19 cellular contexts compared by ENCODE assay signal in genomic region chr10:35700490-35700887, GRCh38.
"Had no signal": no experiment of that assay in that cellular context is flagged by ENCODE, and none has a peak within 500 bp of the region (broad histone marks: within the 10 kb centered on the region; RNA-seq: fewer than 3 reads in every experiment).

No MANE protein-coding gene starts in this region.

- H3K9me3 ChIP-seq: gastroesophageal sphincter, heart right ventricle, stomach, thoracic aorta had no signal

- H3K4me1 ChIP-seq: gastroesophageal sphincter, stomach had no signal

- DNase-seq: activated CD4-positive, alpha-beta T cell treated with anti-CD3 and anti-CD28 coated beads, Interleukin-2, amount 10 ng/mL, durations not matched to agents 24 days and 14 days; activated CD4-positive, CD25-positive, alpha-beta regulatory T cell; activated CD8-positive, alpha-beta memory T cell treated with anti-CD3 and anti-CD28 coated beads, Interleukin-2, amount 50 U/mL, for 48 hours; activated CD8-positive, alpha-beta T cell treated with anti-CD3 and anti-CD28 coated beads, Interleukin-2, amount 10 ng/mL, durations not matched to agents 7 days and 5 days; activated gamma-delta T cell; activated T-cell treated with anti-CD3 and anti-CD28 coated beads, Interleukin-2, amount 50 U/mL, for 72 hours; amniotic stem cell; caudate nucleus; heart right ventricle; kidney glomerular epithelial cell; mesenchymal stem cell; natural killer cell; posterior cingulate gyrus; retina; stimulated activated CD4-positive, alpha-beta T cell treated with anti-CD3 and anti-CD28 coated beads, Interleukin-12 subunit alpha, Interleukin-12 subunit beta, amount 100 ng/mL, for 4 hours; stimulated activated CD4-positive, alpha-beta T cell treated with anti-CD3 and anti-CD28 coated beads, Interleukin-2, amount 100 ng/mL, for 24 hours; stomach had no signal

- H3K27ac ChIP-seq: gastroesophageal sphincter, heart right ventricle, stomach, thoracic aorta had no signal

- H3K27me3 ChIP-seq: heart right ventricle, stomach had no signal

- H3K4me3 ChIP-seq: gastroesophageal sphincter, heart right ventricle, stomach, thoracic aorta had no signal

- H3K36me3 ChIP-seq: gastroesophageal sphincter, heart right ventricle, stomach, thoracic aorta had no signal
